Comparison of ENCODE assay signal across 1 cellular context in genomic region chr9:124222918-124223720, GRCh38.
TF ChIP-seq lines count a peak whose summit lies in the region.

No MANE protein-coding gene starts in this region.

TF ChIP-seq in HepG2, 621 proteins besides CTCF, POLR2A, EP300 and RAD21 (continued from another document and continues in another):
- no peak; the same call in 1 of the 2 replicates for TF ChIP-seq ZBTB49 (CRISPR knock-in tag; IDR thresholded peaks at IDR 0.05; ENCODE audit: borderline replicate concordance)
- TF ChIP-seq PPARG (CRISPR knock-in tag; conservative IDR thresholded peaks at IDR 0.05) = peak; percentile 64; the same call in 1 of the 2 replicates
- no peak for TF ChIP-seq ZNF484 (CRISPR knock-in tag; IDR thresholded peaks at IDR 0.05; ENCODE audit: borderline replicate concordance, low read depth)
- TF ChIP-seq ZBTB39 (CRISPR knock-in tag; IDR thresholded peaks at IDR 0.05) = no peak
- no peak for TF ChIP-seq CBX2 (IDR thresholded peaks at IDR 0.05; ENCODE audit: low read depth, low read length)
- TF ChIP-seq CBX2 (CRISPR knock-in tag; IDR thresholded peaks at IDR 0.05; ENCODE audit: low read depth) = no peak
- TF ChIP-seq DPF2 (CRISPR knock-in tag; IDR thresholded peaks at IDR 0.05; ENCODE audit: borderline replicate concordance, low read depth) = peak; percentile 98
- TF ChIP-seq ZNF225 (CRISPR knock-in tag; IDR thresholded peaks at IDR 0.05) = 0 out of 2 replicates have a peak, but pooled peaks have one; percentile 40
- TF ChIP-seq HINFP (CRISPR knock-in tag; IDR thresholded peaks at IDR 0.05; ENCODE audit: low read depth) = no peak
- peak; percentile 87 for TF ChIP-seq HIVEP1 (CRISPR knock-in tag; IDR thresholded peaks at IDR 0.05)
- TF ChIP-seq MTA1 (CRISPR knock-in tag; IDR thresholded peaks at IDR 0.05; ENCODE audit: borderline replicate concordance) = peak; percentile 98
- no peak for TF ChIP-seq ATAD3A (CRISPR knock-in tag; IDR thresholded peaks at IDR 0.05)
- TF ChIP-seq ZBTB34 (CRISPR knock-in tag; IDR thresholded peaks at IDR 0.05) = peak; percentile 86
- TF ChIP-seq ZNF891 (CRISPR knock-in tag; IDR thresholded peaks at IDR 0.05) = peak; percentile 80; the same call in 1 of the 2 replicates
- 0 out of 2 replicates have a peak, but pooled peaks have one; percentile 57 for TF ChIP-seq SRY (CRISPR knock-in tag; IDR thresholded peaks at IDR 0.05)
- TF ChIP-seq ZBTB2 (CRISPR knock-in tag; IDR thresholded peaks at IDR 0.05; ENCODE audit: low read depth) = no peak
- no peak for TF ChIP-seq SRSF4 (IDR thresholded peaks at IDR 0.05; ENCODE audit: low read depth, low read length, poor library complexity, severe bottlenecking)
- TF ChIP-seq ZNF124 (CRISPR knock-in tag; IDR thresholded peaks at IDR 0.05) = no peak
- no peak for TF ChIP-seq MED13 (CRISPR knock-in tag; IDR thresholded peaks at IDR 0.05)
- TF ChIP-seq ZNF646 (CRISPR knock-in tag; IDR thresholded peaks at IDR 0.05) = peak; percentile 95
- no peak for TF ChIP-seq ZFP82 (CRISPR knock-in tag; IDR thresholded peaks at IDR 0.05; ENCODE audit: borderline replicate concordance)
- peak; percentile 68; the same call in 1 of the 2 replicates for TF ChIP-seq RERE (CRISPR knock-in tag; IDR thresholded peaks at IDR 0.05; ENCODE audit: low read depth)
- 0 out of 2 replicates have a peak, but pooled peaks have one; percentile 16 for TF ChIP-seq PHF20 (CRISPR knock-in tag; IDR thresholded peaks at IDR 0.05)
- peak; percentile 61; the same call in 1 of the 2 replicates for TF ChIP-seq ZNF460 (CRISPR knock-in tag; IDR thresholded peaks at IDR 0.05; ENCODE audit: borderline replicate concordance)
- TF ChIP-seq ZNF510 (CRISPR knock-in tag; IDR thresholded peaks at IDR 0.05; ENCODE audit: low read depth) = no peak
- no peak for TF ChIP-seq ZNF207 (IDR thresholded peaks at IDR 0.05; ENCODE audit: borderline replicate concordance)
- no peak for TF ChIP-seq CENPT (CRISPR knock-in tag; IDR thresholded peaks at IDR 0.05; ENCODE audit: low read depth)
- TF ChIP-seq YEATS2 (CRISPR knock-in tag; IDR thresholded peaks at IDR 0.05; ENCODE audit: borderline replicate concordance) = peak; percentile 52; the same call in 1 of the 2 replicates
- peak; percentile 45; the same call in 1 of the 2 replicates for TF ChIP-seq ZNF263 (CRISPR knock-in tag; IDR thresholded peaks at IDR 0.05)
- TF ChIP-seq CSRNP1 (CRISPR knock-in tag; IDR thresholded peaks at IDR 0.05) = peak; percentile 77; the same call in 1 of the 2 replicates
- TF ChIP-seq ZNF256 (CRISPR knock-in tag; conservative IDR thresholded peaks at IDR 0.05) = no peak
- TF ChIP-seq ZNF615 (CRISPR knock-in tag; IDR thresholded peaks at IDR 0.05; ENCODE audit: borderline replicate concordance) = no peak
- peak; percentile 97 for TF ChIP-seq HDAC2 (CRISPR knock-in tag; IDR thresholded peaks at IDR 0.05)
- no peak; the same call in 1 of the 2 replicates for TF ChIP-seq ATF7-NPFF (CRISPR knock-in tag; IDR thresholded peaks at IDR 0.05; ENCODE audit: low read depth)
